ENCODE assay signal across 23 cellular contexts in the genomic region with DNA sequence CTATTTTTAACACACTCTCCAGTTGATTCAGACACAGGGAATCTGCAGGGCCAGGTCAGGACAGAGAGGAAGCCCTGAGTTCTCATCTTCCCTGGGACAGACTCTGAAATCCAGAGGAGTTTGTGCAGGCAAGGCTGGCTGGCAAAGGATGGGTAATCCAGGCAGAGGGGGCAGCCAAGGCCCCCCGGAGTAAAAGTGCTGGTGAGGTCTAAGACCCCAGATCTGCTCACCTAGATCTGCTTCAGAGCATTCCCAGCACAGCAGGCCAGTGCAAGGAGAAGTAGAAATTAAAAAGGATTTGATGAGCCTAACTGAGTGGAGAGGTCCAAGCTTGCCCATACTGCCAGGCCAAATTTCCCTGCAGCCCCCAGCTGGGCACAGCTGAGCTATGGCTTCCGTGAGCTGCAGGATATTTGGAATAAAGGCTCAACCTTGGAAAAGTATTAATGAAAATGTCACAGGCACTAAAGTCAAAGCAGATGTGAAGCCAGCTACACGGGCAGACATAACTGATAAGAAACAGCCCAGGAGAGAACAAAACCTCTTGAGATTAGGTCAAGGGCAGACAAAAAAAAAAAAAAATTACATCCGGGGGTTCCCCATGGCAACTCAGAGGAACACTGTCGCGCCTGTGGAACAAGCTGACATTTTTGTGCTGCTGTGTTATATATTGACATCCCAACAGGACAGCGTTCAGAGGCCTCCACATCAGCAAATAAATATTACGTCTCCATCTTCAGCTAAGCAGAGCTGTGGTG. TPM values are rescaled to one million over a fixed set of nuclear protein-coding genes. Genes with fewer than 3 reads are reported as not detected.
A peak's percentile ranks its signal among the peaks of the same experiment; 100 is the strongest.
DNase-seq lines count a peak whose midpoint lies in the region; ATAC-seq and TF ChIP-seq lines count a peak whose summit lies in the region.
"Had no signal": no experiment of that assay in that cellular context is flagged by ENCODE, and none has a peak within 500 bp of the region (broad histone marks: within the 10 kb centered on the region; RNA-seq: fewer than 3 reads in every experiment).

No MANE protein-coding gene starts in this region.

- H3K27ac Mint-ChIP-seq in T-helper 17 cell = no peak overlapping the region
- H3K27ac Mint-ChIP-seq in activated naive CD8-positive, alpha-beta T cell treated with anti-CD3 and anti-CD28 coated beads, Interleukin-2, amount 50 U/mL, for 24 hours = no peak overlapping the region
- peak overlapping the region in 1 of 2 donors; percentile 60 for H3K27ac Mint-ChIP-seq in activated naive CD4-positive, alpha-beta T cell treated with anti-CD3 and anti-CD28 coated beads, Interleukin-2, amount 50 U/mL, for 72 hours
- H3K27ac Mint-ChIP-seq: activated CD4-positive, alpha-beta memory T cell treated with anti-CD3 and anti-CD28 coated beads, Interleukin-2, amount 10 ng/mL, durations not matched to agents 7 days and 5 days; activated T-helper 1 cell treated with anti-CD3 and anti-CD28 coated beads, Interleukin-12 subunit alpha, Interleukin-12 subunit beta, Interleukin-2, Interleukin-4 antibody, amounts not matched to agents 30 ng/mL and 10 ng/mL and 1 ng/mL, durations not matched to agents 14 hours and 24 hours and 36 hours; stimulated activated memory B cell treated with anti-CD40 and anti-IgM and Interleukin-4, amounts not matched to agents 10 μg/mL and 1 μg/mL and 100 μg/mL, for 72 hours; T-helper 2 cell treated with Interferon-gamma antibody and Interleukin-4, amounts not matched to agents 5 μg/mL and 100 μg/mL, for 36 hours; WTC11 had no signal

- peaks cover 14% of the 10 kb centered on the region for H3K4me1 ChIP-seq in GM23248 (ENCODE audit: insufficient read depth)
- H3K4me1 ChIP-seq in heart left ventricle = peaks cover 0 to 21% (median 13%) of the 10 kb centered on the region in 12 donors
- H3K4me1 ChIP-seq: SJCRH30, thyroid gland had no signal

- peak overlapping the region; percentile 4 for H3K4me2 ChIP-seq in GM23248 (ENCODE audit: unreplicated experiment)
- H3K4me2 ChIP-seq: KMS-11 had no signal

- H3K27me3 ChIP-seq in GM23248 (replicated peaks; ENCODE audit: insufficient read depth) (no peaks in the 10 kb centered on the region), heart left ventricle (no peaks in the 10 kb centered on the region)
- H3K27me3 ChIP-seq: dorsolateral prefrontal cortex, SJCRH30, thyroid gland had no signal

- no peak for DNase-seq in GM23248
- no peak for DNase-seq in T-helper 17 cell
- no peak for DNase-seq in heart left ventricle
- DNase-seq in sciatic nerve (ENCODE audit: low spot score) = no peak
- no peak for DNase-seq in activated naive CD8-positive, alpha-beta T cell treated with anti-CD3 and anti-CD28 coated beads, Interleukin-2, amount 50 U/mL, for 24 hours
- DNase-seq in GDM1 (lab: John Stamatoyannopoulos, UW) = no peak
- no peak for DNase-seq in activated naive CD4-positive, alpha-beta T cell treated with anti-CD3 and anti-CD28 coated beads, Interleukin-2, amount 50 U/mL, for 72 hours (ENCODE audit: low spot score in 2 of 2)
- DNase-seq: activated CD4-positive, alpha-beta memory T cell treated with anti-CD3 and anti-CD28 coated beads, Interleukin-2, amount 10 ng/mL, durations not matched to agents 7 days and 5 days; CD4-positive, alpha-beta memory T cell; dorsolateral prefrontal cortex; GOT3; MV-4-11; NCI-H1930; NCI-H345; SJCRH30; stimulated activated CD4-positive, alpha-beta T cell treated with anti-CD3 and anti-CD28 coated beads, Interleukin-1b, Interleukin-23, amount 100 ng/mL, for 48 hours; thyroid gland had no signal

- no peak overlapping the region for H3K4me3 ChIP-seq in GM23248
- H3K4me3 ChIP-seq in heart left ventricle = no peak overlapping the region
- H3K4me3 ChIP-seq: dorsolateral prefrontal cortex, SJCRH30, thyroid gland had no signal

- WGBS in GM23248 (ENCODE audit: low coverage in 1 of 2, low lambda C conversion rate in 2 of 2, missing lambda C conversion rate in 2 of 2), 2 experiments = 38 to 47% methylated on average over 8 of the region's 8 CpGs
- WGBS in heart left ventricle, 4 donors = 38 to 47% (median 43%) methylated on average over 8 of the region's 8 CpGs

- H3K9me3 ChIP-seq in GM23248 (ENCODE audit: low read depth) (no peaks in the 10 kb centered on the region), T-helper 17 cell (ENCODE audit: control insufficient read depth, low read length, poor library complexity, severe bottlenecking) (no peaks in the 10 kb centered on the region), heart left ventricle (peaks cover 0 to 8% (median 0%) of the 10 kb centered on the region in 12 donors)
- H3K9me3 ChIP-seq: SJCRH30, thyroid gland had no signal

- H3K4me3 Mint-ChIP-seq in T-helper 17 cell = peak overlapping the region; percentile 31
- H3K4me3 Mint-ChIP-seq in activated naive CD8-positive, alpha-beta T cell treated with anti-CD3 and anti-CD28 coated beads, Interleukin-2, amount 50 U/mL, for 24 hours = no peak overlapping the region
- H3K4me3 Mint-ChIP-seq: activated CD4-positive, alpha-beta memory T cell treated with anti-CD3 and anti-CD28 coated beads, Interleukin-2, amount 10 ng/mL, durations not matched to agents 7 days and 5 days; activated T-helper 1 cell treated with anti-CD3 and anti-CD28 coated beads, Interleukin-12 subunit alpha, Interleukin-12 subunit beta, Interleukin-2, Interleukin-4 antibody, amounts not matched to agents 30 ng/mL and 10 ng/mL and 1 ng/mL, durations not matched to agents 14 hours and 24 hours and 36 hours; CD4-positive, alpha-beta memory T cell; stimulated activated memory B cell treated with anti-CD40 and anti-IgM and Interleukin-4, amounts not matched to agents 10 μg/mL and 1 μg/mL and 100 μg/mL, for 72 hours; T-helper 2 cell treated with Interferon-gamma antibody and Interleukin-4, amounts not matched to agents 5 μg/mL and 100 μg/mL, for 36 hours; WTC11 had no signal

- H3K36me3 ChIP-seq in GM23248 (ENCODE audit: low read depth) (no peaks in the 10 kb centered on the region), heart left ventricle (peaks cover 0 to 15% (median 10%) of the 10 kb centered on the region in 9 donors)
- H3K36me3 ChIP-seq: SJCRH30, thyroid gland had no signal

- no peak for ATAC-seq in T-helper 17 cell
- peak; percentile 18 to 56 (median 42) for ATAC-seq in heart left ventricle
- ATAC-seq in sciatic nerve = peak; percentile 49
- no peak for ATAC-seq in activated naive CD8-positive, alpha-beta T cell treated with anti-CD3 and anti-CD28 coated beads, Interleukin-2, amount 50 U/mL, for 24 hours
- no peak for ATAC-seq in activated naive CD4-positive, alpha-beta T cell treated with anti-CD3 and anti-CD28 coated beads, Interleukin-2, amount 50 U/mL, for 72 hours
- ATAC-seq: stimulated activated memory B cell treated with anti-CD40 and anti-IgM and Interleukin-4, amounts not matched to agents 10 μg/mL and 1 μg/mL and 100 μg/mL, for 72 hours; WTC11 had no signal

- H3F3A ChIP-seq in GM23248 (ENCODE audit: insufficient read depth) = peaks cover 10% of the 10 kb centered on the region; the same call in 1 of the 2 replicates

- H3K9me2 ChIP-seq in GM23248 (ENCODE audit: insufficient read depth) = no peaks in the 10 kb centered on the region

- H3K36me3 Mint-ChIP-seq in T-helper 17 cell (ENCODE audit: low read depth) = peaks cover 6% of the 10 kb centered on the region
- peaks cover 22% of the 10 kb centered on the region for H3K36me3 Mint-ChIP-seq in activated naive CD8-positive, alpha-beta T cell treated with anti-CD3 and anti-CD28 coated beads, Interleukin-2, amount 50 U/mL, for 24 hours (ENCODE audit: low read depth)
- peaks cover 11% of the 10 kb centered on the region in 2 donors for H3K36me3 Mint-ChIP-seq in activated naive CD4-positive, alpha-beta T cell treated with anti-CD3 and anti-CD28 coated beads, Interleukin-2, amount 50 U/mL, for 72 hours

- TF ChIP-seq CTCF in heart left ventricle (IDR thresholded peaks at IDR 0.05) = no peak

- no peaks in the 10 kb centered on the region for H4K20me1 ChIP-seq in GM23248 (ENCODE audit: insufficient read depth)

- H3K27ac ChIP-seq in GM23248 = peak overlapping the region; percentile 10
- peak overlapping the region in 6 of 12 donors; percentile 6 to 60 (median 34) for H3K27ac ChIP-seq in heart left ventricle
- H3K27ac ChIP-seq: KMS-11, SJCRH30, thyroid gland had no signal

- no peak overlapping the region for H2AFZ ChIP-seq in GM23248

- H3K4me1 Mint-ChIP-seq in T-helper 17 cell = peaks cover 2% of the 10 kb centered on the region
- H3K4me1 Mint-ChIP-seq in activated naive CD8-positive, alpha-beta T cell treated with anti-CD3 and anti-CD28 coated beads, Interleukin-2, amount 50 U/mL, for 24 hours = no peaks in the 10 kb centered on the region
- H3K4me1 Mint-ChIP-seq: activated CD4-positive, alpha-beta memory T cell treated with anti-CD3 and anti-CD28 coated beads, Interleukin-2, amount 10 ng/mL, durations not matched to agents 7 days and 5 days; stimulated activated memory B cell treated with anti-CD40 and anti-IgM and Interleukin-4, amounts not matched to agents 10 μg/mL and 1 μg/mL and 100 μg/mL, for 72 hours had no signal

- H3K9ac ChIP-seq in GM23248 = no peak overlapping the region
- H3K9ac ChIP-seq: KMS-11 had no signal

- intact Hi-C loops in heart left ventricle (cut with DNase I) (no loop called here), sciatic nerve (cut with DNase I) (no loop called here)

- no peaks in the 10 kb centered on the region for H3K27me3 Mint-ChIP-seq in T-helper 17 cell
- H3K27me3 Mint-ChIP-seq in activated naive CD8-positive, alpha-beta T cell treated with anti-CD3 and anti-CD28 coated beads, Interleukin-2, amount 50 U/mL, for 24 hours = no peaks in the 10 kb centered on the region
- H3K27me3 Mint-ChIP-seq: activated CD4-positive, alpha-beta memory T cell treated with anti-CD3 and anti-CD28 coated beads, Interleukin-2, amount 10 ng/mL, durations not matched to agents 7 days and 5 days; CD4-positive, alpha-beta memory T cell; stimulated activated memory B cell treated with anti-CD40 and anti-IgM and Interleukin-4, amounts not matched to agents 10 μg/mL and 1 μg/mL and 100 μg/mL, for 72 hours had no signal

- no peak for TF ChIP-seq POLR2A in heart left ventricle (IDR thresholded peaks at IDR 0.05)

- no peaks in the 10 kb centered on the region for H3K79me2 ChIP-seq in GM23248 (ENCODE audit: insufficient read depth)

- in situ Hi-C loops in GM23248 (cut with MboI) = no loop called here

- H3K9me3 Mint-ChIP-seq in activated naive CD8-positive, alpha-beta T cell treated with anti-CD3 and anti-CD28 coated beads, Interleukin-2, amount 50 U/mL, for 24 hours = peaks cover 7% of the 10 kb centered on the region
- H3K9me3 Mint-ChIP-seq in activated naive CD4-positive, alpha-beta T cell treated with anti-CD3 and anti-CD28 coated beads, Interleukin-2, amount 50 U/mL, for 72 hours = peaks cover 4 to 8% of the 10 kb centered on the region in 2 donors

RNA-seq across cellular contexts. Expression of gene MN1, which starts 40.9 kb away (rescaled TPM):
- total RNA-seq in GM23248 (2014; rRNA removed; shearing (Covaris generic)) = 24.8 and 25.9 TPM in 2 replicates
- polyA plus RNA-seq in GM23248 (2016; fragmentation: Nextera tagmentation; extraction: Ambion mirVana) = 4.2 and 4.4 TPM in 2 replicates
- under 1 TPM; 0.40 to 0.42 TPM for total RNA-seq in T-helper 17 cell
- total RNA-seq in heart left ventricle = 10 to 100 TPM in 1 of 9 donors, 1 to 10 TPM in 8; 4.2 to 10.3 (median 5.5) TPM
- polyA plus RNA-seq in heart left ventricle = 1 to 10 TPM; 1.7 to 3.9 TPM
- 10.4 TPM for total RNA-seq in sciatic nerve
- total RNA-seq in activated naive CD4-positive, alpha-beta T cell treated with anti-CD3 and anti-CD28 coated beads, Interleukin-2, amount 50 U/mL, for 72 hours = under 1 TPM; 0.14 to 0.16 TPM
- total RNA-seq: HT-29 had no signal

Comparison
In these comparisons a context has a peak if more than half of its experiments do, and no peak if none do; other contexts are left out.
1. ATAC-seq: peak in heart left ventricle (4 of 4) and sciatic nerve (single experiment); none in T-helper 17 cell (single experiment), activated naive CD8-positive, alpha-beta T cell treated with anti-CD3 and anti-CD28 coated beads, Interleukin-2, amount 50 U/mL, for 24 hours (single experiment) and activated naive CD4-positive, alpha-beta T cell treated with anti-CD3 and anti-CD28 coated beads, Interleukin-2, amount 50 U/mL, for 72 hours (0 of 2).